ENCODE assay signal across 15 cellular contexts in the genomic region with DNA sequence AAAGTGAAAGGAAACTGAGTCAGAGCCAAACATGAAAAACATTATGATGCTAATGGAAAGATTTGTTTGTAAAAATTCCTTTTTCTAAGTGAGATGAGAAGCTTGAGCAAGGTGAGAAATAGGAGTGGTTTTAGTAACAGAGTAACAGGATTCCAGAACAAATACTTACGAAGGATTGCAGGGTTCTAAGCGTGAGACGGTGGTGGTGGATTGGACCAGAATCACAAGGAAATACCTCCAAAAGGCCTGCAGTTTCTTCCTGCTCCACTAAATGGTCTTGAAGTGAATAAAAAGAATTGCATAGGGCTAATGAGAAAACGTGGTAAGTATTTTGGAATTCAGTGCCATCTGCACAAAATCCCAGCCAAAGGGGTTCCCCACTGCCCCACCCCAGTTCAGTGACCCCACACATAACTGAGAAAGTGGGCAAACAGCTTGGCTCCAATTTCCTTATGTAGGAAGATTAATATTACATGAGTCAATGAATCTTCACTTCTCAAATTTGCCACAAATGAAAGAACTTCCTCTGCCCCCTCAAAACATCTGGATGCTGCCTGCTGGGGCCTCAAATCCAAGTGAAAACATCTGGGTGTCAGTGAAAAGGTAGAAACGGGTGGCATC.
A peak's percentile ranks its signal among the peaks of the same experiment; 100 is the strongest.
DNase-seq lines count a peak whose midpoint lies in the region; ATAC-seq and TF ChIP-seq lines count a peak whose summit lies in the region.
"Had no signal": no experiment of that assay in that cellular context is flagged by ENCODE, and none has a peak within 500 bp of the region (broad histone marks: within the 10 kb centered on the region; RNA-seq: fewer than 3 reads in every experiment).

No MANE protein-coding gene starts in this region.

- H3K27me3 Mint-ChIP-seq in GM23338 (ENCODE audit: insufficient read depth, low read depth, poor library complexity) (peaks cover 23% of the 10 kb centered on the region), brain (peaks cover 7% of the 10 kb centered on the region), neural progenitor cell (ENCODE audit: insufficient read depth, low read depth) (peaks cover 5% of the 10 kb centered on the region)
- H3K27me3 Mint-ChIP-seq in stimulated activated naive CD8-positive, alpha-beta T cell treated with anti-CD3 and anti-CD28 coated beads, Interleukin-15, amount 100 ng/mL, for 72 hours, result peaks cover 58% of the 10 kb centered on the region
- H3K27me3 Mint-ChIP-seq: IgD-negative memory B cell had no signal

- no peaks in the 10 kb centered on the region for H3K9me3 Mint-ChIP-seq in GM23338
- H3K9me3 Mint-ChIP-seq in brain, result peaks cover 0 to 9% (median 0%) of the 10 kb centered on the region in 5 experiments
- H3K9me3 Mint-ChIP-seq in neural progenitor cell, result peaks cover 9% of the 10 kb centered on the region
- no peaks in the 10 kb centered on the region for H3K9me3 Mint-ChIP-seq in stimulated activated naive CD8-positive, alpha-beta T cell treated with anti-CD3 and anti-CD28 coated beads, Interleukin-15, amount 100 ng/mL, for 72 hours
- H3K9me3 Mint-ChIP-seq: IgD-negative memory B cell had no signal

- no peak for ATAC-seq in GM23338
- no peak for ATAC-seq in stimulated activated naive CD8-positive, alpha-beta T cell treated with anti-CD3 and anti-CD28 coated beads, Interleukin-15, amount 100 ng/mL, for 72 hours
- ATAC-seq: left lobe of liver had no signal

- DNase-seq in GM23338 (ENCODE audit: low spot score), result peak; percentile 5
- DNase-seq in neural progenitor cell (ENCODE audit: low spot score), result no peak
- DNase-seq in activated CD8-positive, alpha-beta memory T cell treated with anti-CD3 and anti-CD28 coated beads, Interleukin-2, amount 50 U/mL, for 48 hours, result no peak
- DNase-seq in nucleus accumbens (lab: John Stamatoyannopoulos, UW), result no peak
- DNase-seq in stimulated activated CD4-positive, alpha-beta T cell treated with anti-CD3 and anti-CD28 coated beads, Interleukin-4, amount 100 ng/mL, for 1 hour, result no peak
- DNase-seq in stimulated activated naive CD8-positive, alpha-beta T cell treated with anti-CD3 and anti-CD28 coated beads, Interleukin-15, amount 100 ng/mL, for 72 hours, result no peak
- DNase-seq: AML-193, amygdala, dorsolateral prefrontal cortex, NCI-H1694 treated with DMSO at 0.1 percent for 48 hours, SK-N-SH had no signal

- peak overlapping the region; percentile 93 for H3K27ac ChIP-seq in ACC112 (ENCODE audit: low read depth, low read length)
- H3K27ac ChIP-seq in GM23338 (ENCODE audit: low read depth), result no peak overlapping the region
- H3K27ac ChIP-seq in neural progenitor cell, result no peak overlapping the region
- H3K27ac ChIP-seq: dorsolateral prefrontal cortex had no signal

- H3F3A ChIP-seq in GM23338 (replicated peaks; ENCODE audit: low read depth), result no peaks in the 10 kb centered on the region
- peaks cover 2% of the 10 kb centered on the region for H3F3A ChIP-seq in neural progenitor cell (ENCODE audit: low read depth)

- no peak overlapping the region for H3K9ac ChIP-seq in neural progenitor cell
- H3K9ac ChIP-seq: SK-N-SH had no signal

- no peak overlapping the region for H3K4me3 Mint-ChIP-seq in GM23338
- H3K4me3 Mint-ChIP-seq in brain, result peak overlapping the region in 3 of 5 experiments; percentile 14 to 21 (median 16)
- H3K4me3 Mint-ChIP-seq in neural progenitor cell, result no peak overlapping the region
- no peak overlapping the region for H3K4me3 Mint-ChIP-seq in stimulated activated naive CD8-positive, alpha-beta T cell treated with anti-CD3 and anti-CD28 coated beads, Interleukin-15, amount 100 ng/mL, for 72 hours
- H3K4me3 Mint-ChIP-seq: IgD-negative memory B cell had no signal

- H3K79me2 ChIP-seq in ACC112 (ENCODE audit: control insufficient read depth, insufficient read depth, low read length, unreplicated experiment) (no peaks in the 10 kb centered on the region), GM23338 (replicated peaks; ENCODE audit: insufficient read depth) (no peaks in the 10 kb centered on the region), neural progenitor cell (ENCODE audit: low read depth) (no peaks in the 10 kb centered on the region)

- H3K9me3 ChIP-seq in neural progenitor cell (ENCODE audit: low read depth), result no peaks in the 10 kb centered on the region
- H3K9me3 ChIP-seq: SK-N-SH had no signal

- H3K4me1 ChIP-seq in ACC112 (ENCODE audit: control insufficient read depth, insufficient read depth, low read length, unreplicated experiment) (peaks cover 28% of the 10 kb centered on the region), GM23338 (ENCODE audit: insufficient read depth) (0 out of 2 replicates have a peak, but pooled peaks cover under 1% of the 10 kb centered on the region), neural progenitor cell (peaks cover 25% of the 10 kb centered on the region)

- no peak for TF ChIP-seq CTCF in GM23338 (conservative IDR thresholded peaks at IDR 0.05; ENCODE audit: low read depth in 2 of 2)
- no peak for TF ChIP-seq CTCF in brain (conservative IDR thresholded peaks at IDR 0.05)
- no peak for TF ChIP-seq CTCF in neural progenitor cell (IDR thresholded peaks at IDR 0.05)

- H2AFZ ChIP-seq in ACC112 (ENCODE audit: low read length, unreplicated experiment), result peak overlapping the region; percentile 75
- H2AFZ ChIP-seq in GM23338, result no peak overlapping the region
- H2AFZ ChIP-seq in neural progenitor cell (replicated peaks), result no peak overlapping the region

- no peaks in the 10 kb centered on the region for H3K36me3 Mint-ChIP-seq in GM23338 (ENCODE audit: low read depth)
- H3K36me3 Mint-ChIP-seq in brain, result no peaks in the 10 kb centered on the region
- no peaks in the 10 kb centered on the region for H3K36me3 Mint-ChIP-seq in neural progenitor cell
- H3K36me3 Mint-ChIP-seq: IgD-negative memory B cell had no signal

- no peaks in the 10 kb centered on the region for H3K9me2 ChIP-seq in GM23338 (ENCODE audit: insufficient read depth)
- H3K9me2 ChIP-seq: SK-N-SH had no signal

- H3K36me3 ChIP-seq in ACC112 (ENCODE audit: insufficient read depth, low read length) (no peaks in the 10 kb centered on the region), GM23338 (ENCODE audit: insufficient read depth) (no peaks in the 10 kb centered on the region; the same call in 1 of the 2 replicates), neural progenitor cell (no peaks in the 10 kb centered on the region)

- H4K20me1 ChIP-seq in GM23338 (replicated peaks; ENCODE audit: insufficient read depth), result no peaks in the 10 kb centered on the region
- H4K20me1 ChIP-seq in neural progenitor cell (ENCODE audit: low read depth), result no peaks in the 10 kb centered on the region

- H3K4me2 ChIP-seq in GM23338 (no peak overlapping the region), neural progenitor cell (no peak overlapping the region)
- H3K4me2 ChIP-seq: SK-N-SH had no signal

- H3K27ac Mint-ChIP-seq in GM23338, result no peak overlapping the region
- H3K27ac Mint-ChIP-seq in brain, result peak overlapping the region in 3 of 5 experiments; percentile 72 to 76 (median 73)
- peak overlapping the region; percentile 82 for H3K27ac Mint-ChIP-seq in neural progenitor cell
- no peak overlapping the region for H3K27ac Mint-ChIP-seq in stimulated activated naive CD8-positive, alpha-beta T cell treated with anti-CD3 and anti-CD28 coated beads, Interleukin-15, amount 100 ng/mL, for 72 hours
- H3K27ac Mint-ChIP-seq: IgD-negative memory B cell had no signal

- H3K4me1 Mint-ChIP-seq in GM23338 (0 out of 3 replicates have a peak, but pooled peaks cover 3% of the 10 kb centered on the region), brain (peaks cover 25% of the 10 kb centered on the region), neural progenitor cell (peaks cover 50% of the 10 kb centered on the region)
- H3K4me1 Mint-ChIP-seq in stimulated activated naive CD8-positive, alpha-beta T cell treated with anti-CD3 and anti-CD28 coated beads, Interleukin-15, amount 100 ng/mL, for 72 hours, result no peaks in the 10 kb centered on the region

- no peaks in the 10 kb centered on the region for H3K27me3 ChIP-seq in ACC112 (ENCODE audit: insufficient read depth, low read length)
- peaks cover 47% of the 10 kb centered on the region for H3K27me3 ChIP-seq in GM23338 (ENCODE audit: insufficient read depth)
- peaks cover 29% of the 10 kb centered on the region for H3K27me3 ChIP-seq in neural progenitor cell

- peak overlapping the region; percentile 59 for H3K4me3 ChIP-seq in ACC112 (ENCODE audit: low read depth, low read length)
- no peak overlapping the region for H3K4me3 ChIP-seq in GM23338
- H3K4me3 ChIP-seq in neural progenitor cell, result no peak overlapping the region
- H3K4me3 ChIP-seq: dorsolateral prefrontal cortex had no signal

TF ChIP-seq in GM23338, 12 proteins besides CTCF, POLR2A, EP300 and RAD21:
- TF ChIP-seq ZNF114 (CRISPR knock-in tag; IDR thresholded peaks at IDR 0.05) (no peak), JUNB (IDR thresholded peaks at IDR 0.05; ENCODE audit: unreplicated experiment) (no peak)
- TF ChIP-seq, protein P1, sequence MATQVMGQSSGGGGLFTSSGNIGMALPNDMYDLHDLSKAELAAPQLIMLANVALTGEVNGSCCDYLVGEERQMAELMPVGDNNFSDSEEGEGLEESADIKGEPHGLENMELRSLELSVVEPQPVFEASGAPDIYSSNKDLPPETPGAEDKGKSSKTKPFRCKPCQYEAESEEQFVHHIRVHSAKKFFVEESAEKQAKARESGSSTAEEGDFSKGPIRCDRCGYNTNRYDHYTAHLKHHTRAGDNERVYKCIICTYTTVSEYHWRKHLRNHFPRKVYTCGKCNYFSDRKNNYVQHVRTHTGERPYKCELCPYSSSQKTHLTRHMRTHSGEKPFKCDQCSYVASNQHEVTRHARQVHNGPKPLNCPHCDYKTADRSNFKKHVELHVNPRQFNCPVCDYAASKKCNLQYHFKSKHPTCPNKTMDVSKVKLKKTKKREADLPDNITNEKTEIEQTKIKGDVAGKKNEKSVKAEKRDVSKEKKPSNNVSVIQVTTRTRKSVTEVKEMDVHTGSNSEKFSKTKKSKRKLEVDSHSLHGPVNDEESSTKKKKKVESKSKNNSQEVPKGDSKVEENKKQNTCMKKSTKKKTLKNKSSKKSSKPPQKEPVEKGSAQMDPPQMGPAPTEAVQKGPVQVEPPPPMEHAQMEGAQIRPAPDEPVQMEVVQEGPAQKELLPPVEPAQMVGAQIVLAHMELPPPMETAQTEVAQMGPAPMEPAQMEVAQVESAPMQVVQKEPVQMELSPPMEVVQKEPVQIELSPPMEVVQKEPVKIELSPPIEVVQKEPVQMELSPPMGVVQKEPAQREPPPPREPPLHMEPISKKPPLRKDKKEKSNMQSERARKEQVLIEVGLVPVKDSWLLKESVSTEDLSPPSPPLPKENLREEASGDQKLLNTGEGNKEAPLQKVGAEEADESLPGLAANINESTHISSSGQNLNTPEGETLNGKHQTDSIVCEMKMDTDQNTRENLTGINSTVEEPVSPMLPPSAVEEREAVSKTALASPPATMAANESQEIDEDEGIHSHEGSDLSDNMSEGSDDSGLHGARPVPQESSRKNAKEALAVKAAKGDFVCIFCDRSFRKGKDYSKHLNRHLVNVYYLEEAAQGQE (IDR thresholded peaks at IDR 0.05; ENCODE audit: unreplicated experiment), result no peak

Comparison
In these comparisons a context has a peak if more than half of its experiments do, and no peak if none do; other contexts are left out.
1. H3K27ac Mint-ChIP-seq: peak in brain (3 of 5) and neural progenitor cell (single experiment); none in GM23338 (single experiment) and stimulated activated naive CD8-positive, alpha-beta T cell treated with anti-CD3 and anti-CD28 coated beads, Interleukin-15, amount 100 ng/mL, for 72 hours (0 of 2).
2. H3K4me3 Mint-ChIP-seq: peak in brain (3 of 5); none in GM23338 (single experiment), neural progenitor cell (single experiment) and stimulated activated naive CD8-positive, alpha-beta T cell treated with anti-CD3 and anti-CD28 coated beads, Interleukin-15, amount 100 ng/mL, for 72 hours (0 of 2).